ENCODE assay signal across 8 cellular contexts in genomic region chr7:150428671-150429451, GRCh38. TPM values are rescaled to one million over a fixed set of nuclear protein-coding genes. Genes with fewer than 3 reads are reported as not detected.
DNase-seq lines count a peak whose midpoint lies in the region; FAIRE-seq and TF ChIP-seq lines count a peak whose summit lies in the region.

No MANE protein-coding gene starts in this region.

- H3K18ac ChIP-seq in H1 (ENCODE audit: extremely low read depth, low read length), result no peak overlapping the region; the same call in 1 of the 2 replicates

- 0 out of 2 replicates have a peak overlapping the region, but pooled peaks have one; percentile 29 for H2BK15ac ChIP-seq in H1 (ENCODE audit: low read length)

- H3K27ac ChIP-seq in H1 (ENCODE audit: low read depth, low read length) (no peak overlapping the region), osteoblast (ENCODE audit: low read depth, low read length) (no peak overlapping the region)

- H4K91ac ChIP-seq in H1 (replicated peaks; ENCODE audit: insufficient read length, low read length), result no peak overlapping the region

- H4K5ac ChIP-seq in H1 (ENCODE audit: insufficient read length, low read depth, low read length), result no peak overlapping the region

- no peaks in the 10 kb centered on the region; the same call in 1 of the 2 replicates for H3K23me2 ChIP-seq in H1 (ENCODE audit: low read depth, low read length)

- peak; percentile 48 to 53 for DNase-seq in activated T-cell treated with anti-CD3 and anti-CD28 coated beads, Interleukin-2, amount 50 U/mL, for 48 hours
- DNase-seq in activated T-cell treated with anti-CD3 and anti-CD28 coated beads for 4 hours (no peak), HK-2 (ENCODE audit: unreplicated experiment) (peak; percentile 80), RCC 7860 (ENCODE audit: low spot score) (peak; percentile 97), H1 (ENCODE audit: low read depth in 1 of 2, low spot score in 2 of 2) (peak in 1 of 2 experiments; percentile 49), osteoblast (ENCODE audit: insufficient read length, low spot score, missing footprints) (no peak), HEK293T (ENCODE audit: extremely low spot score) (no peak), erythroblast (lab: John Stamatoyannopoulos, UW) (no peak)

- 80% methylated on average over 10 of the region's 11 CpGs; no CpG with 5 or more reads in 1 of the 2 experiments for WGBS in H1 (ENCODE audit: extremely low coverage in 1 of 2, insufficient coverage in 1 of 2, insufficient read length in 1 of 2, insufficient replicate concordance in 2 of 2, low coverage in 1 of 2, low lambda C conversion rate in 2 of 2, missing lambda C conversion rate in 1 of 2), 2 experiments

- TF ChIP-seq POLR2A in H1 (IDR thresholded peaks at IDR 0.05; ENCODE audit: control extremely low read depth in 1 of 2, low read depth in 2 of 2, low read length in 2 of 2) (no peak), erythroblast (IDR thresholded peaks at IDR 0.05; ENCODE audit: low read length) (no peak)

- H3K4me2 ChIP-seq in H1 (ENCODE audit: insufficient read depth in 1 of 2, low read depth in 2 of 2, low read length in 2 of 2), result no peak overlapping the region
- peak overlapping the region; percentile 8 for H3K4me2 ChIP-seq in osteoblast (ENCODE audit: insufficient read depth, low read length)

- peaks cover 0 to 3% (median 0%) of the 10 kb centered on the region in 4 experiments; a peak in 1 of 7 replicates for H3K27me3 ChIP-seq in H1 (replicated peaks in 1 of 4; ENCODE audit: control insufficient read depth in 3 of 4, extremely low read depth in 1 of 4, insufficient read depth in 3 of 4, low read length in 3 of 4)
- no peaks in the 10 kb centered on the region for H3K27me3 ChIP-seq in osteoblast (ENCODE audit: insufficient read depth, low read length)

- H3K9ac ChIP-seq in H1 (replicated peaks in 1 of 4; ENCODE audit: extremely low read depth in 1 of 4, low read depth in 3 of 4, low read length in 3 of 4), result no peak overlapping the region

- peak overlapping the region; percentile 55; the same call in 1 of the 2 replicates for H2BK12ac ChIP-seq in H1 (ENCODE audit: low read depth, low read length)

- TF ChIP-seq CTCF in H1 (IDR thresholded peaks at IDR 0.05; ENCODE audit: control extremely low read depth in 1 of 3, insufficient read depth in 1 of 3, low read depth in 1 of 3, low read length in 3 of 3) (no peak), osteoblast (IDR thresholded peaks at IDR 0.05; ENCODE audit: extremely low read depth, low read depth, low read length) (no peak)

- H2BK5ac ChIP-seq in H1 (ENCODE audit: low read depth, low read length), result no peak overlapping the region; the same call in 1 of the 2 replicates

- CTCF ChIA-PET in H1 (lab: Charles Lee; ENCODE audit: partially characterized antibody) (interaction anchor here (0.6 to 1.0 kb wide), 2 partner anchors 16 to 1364 kb away, joined by 3 read pairs; no protein-coding TSS in a partner anchor), HEK293T (lab: Yijun Ruan, JAX) (no interaction called here)

- H3K4me1 ChIP-seq in H1 (replicated peaks in 1 of 4; ENCODE audit: control insufficient read depth in 3 of 4, insufficient read depth in 4 of 4, low read length in 3 of 4) (peaks cover 7 to 18% (median 13%) of the 10 kb centered on the region in 4 experiments), osteoblast (ENCODE audit: insufficient read depth, low read length) (peaks cover 10% of the 10 kb centered on the region)

- 0 out of 4 replicates have a peak, but pooled peaks cover 0 to 2% of the 10 kb centered on the region in 2 experiments for H3K9me3 ChIP-seq in H1 (ENCODE audit: insufficient read depth in 2 of 2, low read depth in 1 of 2, low read length in 1 of 2)
- no peaks in the 10 kb centered on the region for H3K9me3 ChIP-seq in osteoblast (ENCODE audit: low read depth, low read length)

- no peaks in the 10 kb centered on the region for H4K20me1 ChIP-seq in H1 (replicated peaks in 1 of 2; ENCODE audit: control insufficient read depth in 1 of 2, insufficient read depth in 2 of 2, low read length in 2 of 2)
- H4K20me1 ChIP-seq in osteoblast (ENCODE audit: insufficient read depth, low read length), result no peaks in the 10 kb centered on the region

- TF ChIP-seq RAD21 in H1 (IDR thresholded peaks at IDR 0.05 in 1 of 2, conservative IDR thresholded peaks at IDR 0.05 in 1 of 2; ENCODE audit: low read depth in 2 of 2, low read length in 2 of 2), result no peak

- POLR2A ChIA-PET in H1 (lab: Charles Lee; ENCODE audit: partially characterized antibody), result interaction anchor here (1.5 to 2.4 kb wide), 3 partner anchors 24 to 59 kb away, joined by 4 to 7 read pairs (median 6); a partner anchor contains a TSS
- POLR2A ChIA-PET in HEK293T (lab: Yijun Ruan, JAX), result no interaction called here

- FAIRE-seq in RCC 7860 (lab: Jason Lieb, UNC) (peak; percentile 98), H1 (lab: Jason Lieb, UNC) (no peak)

- no peak overlapping the region for H2AK5ac ChIP-seq in H1 (ENCODE audit: low read depth, low read length)

- no peak for TF ChIP-seq EP300 in H1 (IDR thresholded peaks at IDR 0.05; ENCODE audit: borderline replicate concordance in 1 of 2, low read depth in 2 of 2, low read length in 2 of 2)

- H2AFZ ChIP-seq in H1 (ENCODE audit: low read length) (no peak overlapping the region), osteoblast (ENCODE audit: low read length) (no peak overlapping the region)

- H2BK20ac ChIP-seq in H1 (ENCODE audit: low read length), result no peak overlapping the region

- no peak overlapping the region for H3K4ac ChIP-seq in H1 (replicated peaks; ENCODE audit: insufficient read length, low read depth, low read length)

- no peaks in the 10 kb centered on the region; a peak in 1 of 8 replicates for H3K36me3 ChIP-seq in H1 (ENCODE audit: control insufficient read depth in 2 of 4, insufficient read depth in 4 of 4, low read length in 3 of 4)
- no peaks in the 10 kb centered on the region for H3K36me3 ChIP-seq in osteoblast (ENCODE audit: insufficient read depth, low read length)

- H3K79me1 ChIP-seq in H1 (ENCODE audit: low read depth, low read length), result no peaks in the 10 kb centered on the region; the same call in 1 of the 2 replicates

- H3K79me2 ChIP-seq in H1 (ENCODE audit: control insufficient read depth in 1 of 2, insufficient read depth in 2 of 2, low read length in 2 of 2) (no peaks in the 10 kb centered on the region), osteoblast (ENCODE audit: insufficient read depth, low read length) (no peaks in the 10 kb centered on the region)

- H3K4me3 ChIP-seq in H1 (ENCODE audit: extremely low read depth in 1 of 4, insufficient read depth in 2 of 4, low read depth in 3 of 4, low read length in 4 of 4), result no peak overlapping the region
- no peak overlapping the region for H3K4me3 ChIP-seq in osteoblast (ENCODE audit: insufficient read depth, low read length)

- H3K14ac ChIP-seq in H1 (ENCODE audit: insufficient read length), result no peak overlapping the region

- no peak overlapping the region for H2BK120ac ChIP-seq in H1 (replicated peaks; ENCODE audit: low read depth, low read length)

- H4K8ac ChIP-seq in H1 (ENCODE audit: extremely low read depth, insufficient read depth, low read length), result no peak overlapping the region

- H3K56ac ChIP-seq in H1 (replicated peaks; ENCODE audit: insufficient read length, low read depth, low read length), result no peak overlapping the region

- no peak overlapping the region for H3K23ac ChIP-seq in H1 (ENCODE audit: insufficient read length)

TF ChIP-seq in H1, 55 proteins besides CTCF, POLR2A, EP300 and RAD21:
- 0 out of 2 replicates have a peak, but pooled peaks have one; percentile 18 for TF ChIP-seq TEAD4 (IDR thresholded peaks at IDR 0.05; ENCODE audit: low read depth, low read length)
- TF ChIP-seq CTBP2 (IDR thresholded peaks at IDR 0.05; ENCODE audit: borderline replicate concordance, insufficient read depth, insufficient read length, low read length), result no peak

TF ChIP-seq in HEK293T, 16 proteins besides CTCF, POLR2A, EP300 and RAD21 (continues in another document):
- no peak for TF ChIP-seq PKNOX1 (IDR thresholded peaks at IDR 0.05)
- TF ChIP-seq LEF1 (IDR thresholded peaks at IDR 0.05; ENCODE audit: borderline replicate concordance), result no peak
- TF ChIP-seq ZNF384 (IDR thresholded peaks at IDR 0.05), result no peak
- TF ChIP-seq NFRKB (IDR thresholded peaks at IDR 0.05), result no peak
- no peak for TF ChIP-seq ELF4 (IDR thresholded peaks at IDR 0.05)
- no peak for TF ChIP-seq L3MBTL2 (conservative IDR thresholded peaks at IDR 0.05)
- no peak for TF ChIP-seq FOXK2 (IDR thresholded peaks at IDR 0.05)
- no peak for TF ChIP-seq FOXA1 (IDR thresholded peaks at IDR 0.05)
- no peak for TF ChIP-seq SUZ12 (IDR thresholded peaks at IDR 0.05)
- TF ChIP-seq BHLHE40 (IDR thresholded peaks at IDR 0.05; ENCODE audit: borderline replicate concordance), result no peak

RNA-seq across cellular contexts. Expression of gene GIMAP8, which starts 21.6 kb away (rescaled TPM):
- not detected in 2 replicates for total RNA-seq in H1 (2021; fragmentation: NEBNext Ultra II Directional; extraction: Animal tissue kit (Norgen Biotek cat#: 25700))
- polyA plus RNA-seq in H1 (2011; rRNA removed), result not detected in 2 replicates
- not detected for polyA plus RNA-seq in H1 (2011; cell fraction: cytosol; rRNA removed)
- polyA plus RNA-seq in H1 (2011; cell fraction: nucleus; rRNA removed), result not detected
- not detected in 4 replicates for polyA plus RNA-seq in H1 (2012, experiment 1 of 2)
- not detected for polyA plus RNA-seq in H1 (2012, experiment 2 of 2)
- not detected for polyA plus RNA-seq in H1 (2013, experiment 1 of 2)
- 0.02 TPM for polyA plus RNA-seq in H1 (2013, experiment 2 of 2)
- polyA minus RNA-seq in H1 (2011; rRNA and poly(A)+ RNA removed), result not detected in 2 replicates
- polyA minus RNA-seq in H1 (2011; cell fraction: cytosol; rRNA and poly(A)+ RNA removed), result not detected
- 0.20 TPM for polyA minus RNA-seq in H1 (2011; cell fraction: nucleus; rRNA and poly(A)+ RNA removed)
- not detected in 2 replicates for total RNA-seq in osteoblast

RNA-seq across cellular contexts. Expression of gene ZNF775, which starts 49.7 kb away (rescaled TPM):
- 21.5 and 24.9 TPM in 2 replicates for total RNA-seq in H1 (2021; fragmentation: NEBNext Ultra II Directional; extraction: Animal tissue kit (Norgen Biotek cat#: 25700))
- polyA plus RNA-seq in H1 (2011; rRNA removed), result 13.6 and 22.5 TPM in 2 replicates
- polyA plus RNA-seq in H1 (2011; cell fraction: cytosol; rRNA removed), result 23.8 TPM
- 26.9 TPM for polyA plus RNA-seq in H1 (2011; cell fraction: nucleus; rRNA removed)
- 12.3 to 21.8 TPM (median 20.3 TPM) in 4 replicates for polyA plus RNA-seq in H1 (2012, experiment 1 of 2)
- polyA plus RNA-seq in H1 (2012, experiment 2 of 2), result 13.0 TPM
- polyA plus RNA-seq in H1 (2013, experiment 1 of 2), result 9.1 TPM
- polyA plus RNA-seq in H1 (2013, experiment 2 of 2), result 8.5 TPM
- 2.5 and 2.9 TPM in 2 replicates for polyA minus RNA-seq in H1 (2011; rRNA and poly(A)+ RNA removed)
- polyA minus RNA-seq in H1 (2011; cell fraction: cytosol; rRNA and poly(A)+ RNA removed), result 21.4 TPM
- 15.7 TPM for polyA minus RNA-seq in H1 (2011; cell fraction: nucleus; rRNA and poly(A)+ RNA removed)
- 5.0 and 6.2 TPM in 2 replicates for total RNA-seq in osteoblast

Comparison
In these comparisons a context has a peak if more than half of its experiments do, and no peak if none do; other contexts are left out.
1. DNase-seq: peak in activated T-cell treated with anti-CD3 and anti-CD28 coated beads, Interleukin-2, amount 50 U/mL, for 48 hours (2 of 2), HK-2 (single experiment) and RCC 7860 (single experiment); none in activated T-cell treated with anti-CD3 and anti-CD28 coated beads for 4 hours (single experiment), osteoblast (single experiment), HEK293T (single experiment) and erythroblast (0 of 2).